20 cellular contexts compared by ENCODE assay signal in the genomic region with DNA sequence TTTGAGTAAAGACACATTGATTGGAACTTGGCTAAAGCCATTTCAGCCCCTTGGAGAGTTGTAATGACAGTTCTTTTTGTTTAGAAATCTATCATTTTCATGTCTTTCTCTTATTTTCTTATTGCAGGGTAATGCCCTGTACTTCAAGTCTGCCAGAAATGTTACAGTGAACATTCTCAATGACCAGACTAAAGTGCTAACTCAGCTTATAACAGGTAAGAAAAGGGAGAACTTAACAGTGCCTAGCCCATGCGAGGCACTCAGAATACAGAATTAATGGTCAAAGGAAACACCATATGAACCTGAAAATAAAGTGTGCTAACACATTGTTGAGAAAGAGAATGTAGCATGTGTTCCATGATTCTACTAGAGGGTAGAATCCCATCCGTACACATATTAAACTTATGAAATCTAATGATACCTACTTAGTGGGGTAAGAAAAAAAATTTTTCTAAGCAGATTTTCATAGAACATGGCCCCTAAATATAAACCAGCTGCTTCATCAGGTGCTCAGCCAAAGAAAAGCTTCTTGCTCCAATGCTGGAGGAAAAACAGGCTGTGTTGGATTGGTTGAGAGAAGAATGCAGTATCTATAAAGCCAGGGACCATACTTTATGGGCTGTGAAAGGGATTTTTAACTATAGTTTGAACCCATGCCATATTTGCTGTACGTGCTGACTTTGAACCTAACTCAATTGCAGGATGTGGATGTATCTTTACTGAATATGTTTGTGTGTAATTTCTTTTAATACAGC.
DNase-seq lines count a peak whose midpoint lies in the region; ATAC-seq and TF ChIP-seq lines count a peak whose summit lies in the region.
"Had no signal": no experiment of that assay in that cellular context is flagged by ENCODE, and none has a peak within 500 bp of the region (broad histone marks: within the 10 kb centered on the region; RNA-seq: fewer than 3 reads in every experiment).

No MANE protein-coding gene starts in this region.

- H3K27me3 ChIP-seq in gastroesophageal sphincter (no peaks in the 10 kb centered on the region), adrenal gland (no peaks in the 10 kb centered on the region)
- H3K27me3 ChIP-seq: BLaER1, SJSA1 had no signal

- TF ChIP-seq CTCF in HFF-Myc (IDR thresholded peaks at IDR 0.05; ENCODE audit: low read depth, low read length, missing control alignments) (no peak), VCaP (conservative IDR thresholded peaks at IDR 0.05) (no peak), gastroesophageal sphincter (IDR thresholded peaks at IDR 0.05) (no peak), adrenal gland (IDR thresholded peaks at IDR 0.05) (no peak)

- H3K9me3 ChIP-seq in gastroesophageal sphincter (no peaks in the 10 kb centered on the region), adrenal gland (replicated peaks in 1 of 3) (no peaks in the 10 kb centered on the region)
- H3K9me3 ChIP-seq: BLaER1 had no signal

- H3K4me3 ChIP-seq in HFF-Myc (replicated peaks; ENCODE audit: low read depth, low read length) (no peak overlapping the region), gastroesophageal sphincter (no peak overlapping the region), adrenal gland (no peak overlapping the region)
- H3K4me3 ChIP-seq: BLaER1, GM12878, SJSA1 had no signal

- H3K27ac ChIP-seq in VCaP (peak overlapping the region; percentile 96), gastroesophageal sphincter (peak overlapping the region; percentile 18 to 58 (median 32)), substantia nigra (ENCODE audit: low read depth, low read length, poor library complexity, severe bottlenecking) (peak overlapping the region; percentile 96), adrenal gland (no peak overlapping the region)
- H3K27ac ChIP-seq: BLaER1, HL-60, KMS-11, SJSA1 had no signal

- no peaks in the 10 kb centered on the region for H3K36me3 ChIP-seq in gastroesophageal sphincter
- no peaks in the 10 kb centered on the region for H3K36me3 ChIP-seq in adrenal gland (replicated peaks in 1 of 2)
- H3K36me3 ChIP-seq: BLaER1, SJSA1 had no signal

- DNase-seq in HFF-Myc (ENCODE audit: extremely low read depth, low read depth): peak; percentile 11
- DNase-seq in substantia nigra (lab: John Stamatoyannopoulos, UW): no peak
- no peak for DNase-seq in cerebellum (ENCODE audit: low spot score)
- no peak for DNase-seq in activated CD4-positive, CD25-positive, alpha-beta regulatory T cell (lab: John Stamatoyannopoulos, UW)
- no peak for DNase-seq in adrenal gland
- DNase-seq: CD4-positive, alpha-beta T cell; DND-41; H9; NCI-H1105; NCI-H146; NCI-H2029 treated with DMSO at 0.1 percent for 48 hours; NCI-H2171; OCI-M1 had no signal

- intact Hi-C loops in adrenal gland (cut with DNase I): no loop called here

- H3K4me1 ChIP-seq in gastroesophageal sphincter: peaks cover 7 to 71% (median 17%) of the 10 kb centered on the region in 3 donors
- H3K4me1 ChIP-seq in adrenal gland (replicated peaks in 1 of 2): no peaks in the 10 kb centered on the region
- H3K4me1 ChIP-seq: BLaER1, SJSA1 had no signal

- WGBS in gastroesophageal sphincter (ENCODE audit: low coverage in 1 of 2), 2 donors: 40 to 70% methylated on average over 2 to 3 of the region's 3 CpGs
- 81 to 91% (median 87%) methylated on average over 3 of the region's 3 CpGs for WGBS in adrenal gland, 4 donors

- no peak for TF ChIP-seq EP300 in gastroesophageal sphincter (IDR thresholded peaks at IDR 0.05)

- ATAC-seq in gastroesophageal sphincter: no peak
- ATAC-seq: GM12878 had no signal

- TF ChIP-seq POLR2A in gastroesophageal sphincter (IDR thresholded peaks at IDR 0.05) (no peak), adrenal gland (IDR thresholded peaks at IDR 0.05) (no peak)

Comparison
In these comparisons a context has a peak if more than half of its experiments do, and no peak if none do; other contexts are left out.
1. H3K27ac ChIP-seq: peak in VCaP (single experiment), gastroesophageal sphincter (4 of 4) and substantia nigra (single experiment); none in adrenal gland (0 of 5).